Comparison of ENCODE assay signal across 8 cellular contexts in the genomic region with DNA sequence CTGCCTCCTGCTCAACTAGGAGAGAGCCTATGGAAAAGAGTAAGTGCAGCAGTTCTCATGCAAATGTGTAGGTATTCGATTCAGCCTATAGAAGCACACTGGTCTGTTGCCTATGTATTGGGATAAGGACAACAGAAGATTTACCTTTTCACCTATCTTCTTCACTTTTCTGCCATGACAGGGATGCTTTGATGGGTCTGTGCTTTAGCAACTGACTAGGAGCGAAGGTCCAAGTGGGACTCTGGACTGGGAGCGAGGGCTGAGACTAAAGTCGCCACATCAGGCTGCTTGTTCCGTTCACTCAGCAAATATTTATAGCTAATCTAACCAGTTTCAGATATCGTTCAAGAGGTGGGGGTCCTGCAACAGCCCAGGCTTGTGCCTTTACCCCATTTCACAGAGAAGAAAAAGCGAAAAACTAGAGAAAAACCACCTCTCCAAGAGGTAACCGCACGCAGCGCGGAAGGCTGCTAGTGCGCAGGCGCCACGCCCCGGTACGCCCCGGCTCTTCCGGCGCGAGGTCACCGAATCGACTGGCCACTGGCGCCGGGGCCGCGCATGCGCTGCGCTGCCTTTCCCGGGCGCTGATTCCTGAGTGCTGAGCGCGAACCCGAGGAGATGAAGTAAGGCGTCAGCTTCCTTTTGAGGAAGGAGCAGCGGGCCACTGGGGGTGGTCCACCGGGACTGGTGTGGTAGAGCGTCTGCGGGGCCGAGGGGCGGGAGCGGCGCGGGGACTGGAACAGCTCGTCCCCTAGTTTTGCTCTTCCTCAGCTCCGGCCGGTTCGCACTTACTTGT. TPM values are rescaled to one million over a fixed set of nuclear protein-coding genes. Genes with fewer than 3 reads are reported as not detected.
DNase-seq lines count a peak whose midpoint lies in the region; ATAC-seq, FAIRE-seq and TF ChIP-seq lines count a peak whose summit lies in the region.

A gene with protein sequence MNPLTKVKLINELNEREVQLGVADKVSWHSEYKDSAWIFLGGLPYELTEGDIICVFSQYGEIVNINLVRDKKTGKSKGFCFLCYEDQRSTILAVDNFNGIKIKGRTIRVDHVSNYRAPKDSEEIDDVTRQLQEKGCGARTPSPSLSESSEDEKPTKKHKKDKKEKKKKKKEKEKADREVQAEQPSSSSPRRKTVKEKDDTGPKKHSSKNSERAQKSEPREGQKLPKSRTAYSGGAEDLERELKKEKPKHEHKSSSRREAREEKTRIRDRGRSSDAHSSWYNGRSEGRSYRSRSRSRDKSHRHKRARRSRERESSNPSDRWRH (plus strand): TSS at position 573 of the 796 bp plus-strand sequence. CDS start 46 bp downstream, at position 619.

- DNase-seq in C1 segment of cervical spinal cord (lab: John Stamatoyannopoulos, UW) (peak in 13 of 14 donors; percentile 1 to 83 (median 51)), GM19240 (ENCODE audit: insufficient read length, low spot score) (peak; percentile 75), NCI-H526 (lab: John Stamatoyannopoulos, UW) (peak; percentile 25 to 84), HepG2 (ENCODE audit: low spot score) (peak; percentile 57)
- peak; percentile 37 to 53 for DNase-seq in activated CD4-positive, alpha-beta T cell treated with anti-CD3 and anti-CD28 coated beads, Interleukin-2, amount 50 U/mL, for 4 hours
- DNase-seq in stimulated activated CD4-positive, alpha-beta T cell treated with anti-CD3 and anti-CD28 coated beads, Interleukin-4, amount 100 ng/mL, for 24 hours = peak; percentile 68

- no peaks in the 10 kb centered on the region; a peak in 1 of 5 replicates for H3K36me3 ChIP-seq in HepG2 (replicated peaks in 1 of 2; ENCODE audit: control insufficient read depth in 1 of 2, insufficient read depth in 2 of 2, low read length in 2 of 2)

- H3K9me3 Mint-ChIP-seq in dendritic cell treated with granulocyte-macrophage colony-stimulating factor and Interleukin-4, amounts not matched to agents 40 ng/mL and 50 ng/mL, for 4 days = no peaks in the 10 kb centered on the region

- H3K79me2 ChIP-seq in HepG2 (ENCODE audit: insufficient read depth, low read length) = peaks cover 10% of the 10 kb centered on the region

- peak; percentile 65 for FAIRE-seq in HepG2 (lab: Jason Lieb, UNC)

- H2AFZ ChIP-seq in HepG2 (ENCODE audit: low read length) = peak within 1 kb of the TSS; percentile 62

- TF ChIP-seq CTCF in HepG2 (CRISPR knock-in tag; IDR thresholded peaks at IDR 0.05) = no peak

- H3K27ac Mint-ChIP-seq in dendritic cell treated with granulocyte-macrophage colony-stimulating factor and Interleukin-4, amounts not matched to agents 40 ng/mL and 50 ng/mL, for 4 days = peak within 1 kb of the TSS; percentile 92

- intact Hi-C loops in dendritic cell treated with granulocyte-macrophage colony-stimulating factor and Interleukin-4, amounts not matched to agents 40 ng/mL and 50 ng/mL, for 4 days (cut with micrococcal nuclease) = loop anchor here (5.0 kb wide), 1 partner anchor 501 kb away; the partner anchor contains the start of gene ENOX2
- intact Hi-C loops in HepG2 (cut with micrococcal nuclease; ENCODE audit: unreplicated experiment) = no loop called here

- peaks cover 10% of the 10 kb centered on the region for H3K4me1 Mint-ChIP-seq in dendritic cell treated with granulocyte-macrophage colony-stimulating factor and Interleukin-4, amounts not matched to agents 40 ng/mL and 50 ng/mL, for 4 days (ENCODE audit: low read depth)

- no peaks in the 10 kb centered on the region for H4K20me1 ChIP-seq in HepG2 (ENCODE audit: insufficient read depth, low read length)

- H3K27ac ChIP-seq in HepG2 (ENCODE audit: extremely low read length, insufficient read depth, low read length) = peak within 1 kb of the TSS; percentile 87

- TF ChIP-seq RAD21 in HepG2 (CRISPR knock-in tag; IDR thresholded peaks at IDR 0.05) = no peak

- peak within 1 kb of the TSS; percentile 67 to 83 (median 83) for H3K4me3 ChIP-seq in HepG2 (replicated peaks in 1 of 3; ENCODE audit: insufficient read depth in 1 of 3, low read depth in 2 of 3, low read length in 3 of 3)

- no peaks in the 10 kb centered on the region; a peak in 1 of 5 replicates for H3K27me3 ChIP-seq in HepG2 (ENCODE audit: control insufficient read depth in 1 of 2, insufficient read depth in 2 of 2, low read length in 2 of 2)

- ATAC-seq in HG03457 (IDR thresholded peaks at IDR 0.05; ENCODE audit: unreplicated experiment) (peak; percentile 81), HepG2 (peak; percentile 95)

- H3K9ac ChIP-seq in HepG2 (ENCODE audit: insufficient read depth, low read depth, low read length) = peak within 1 kb of the TSS; percentile 78

- H3K4me3 Mint-ChIP-seq in dendritic cell treated with granulocyte-macrophage colony-stimulating factor and Interleukin-4, amounts not matched to agents 40 ng/mL and 50 ng/mL, for 4 days = peak within 1 kb of the TSS; percentile 98

- H3K27me3 Mint-ChIP-seq in dendritic cell treated with granulocyte-macrophage colony-stimulating factor and Interleukin-4, amounts not matched to agents 40 ng/mL and 50 ng/mL, for 4 days = peaks cover 18% of the 10 kb centered on the region

- H3K36me3 Mint-ChIP-seq in dendritic cell treated with granulocyte-macrophage colony-stimulating factor and Interleukin-4, amounts not matched to agents 40 ng/mL and 50 ng/mL, for 4 days (ENCODE audit: low read depth) = peaks cover 35% of the 10 kb centered on the region

- H3K4me2 ChIP-seq in HepG2 (ENCODE audit: low read depth, low read length) = peak within 1 kb of the TSS; percentile 83

- H3K9me3 ChIP-seq in HepG2 (ENCODE audit: low read length) = no peaks in the 10 kb centered on the region

- peaks cover 18% of the 10 kb centered on the region for H3K4me1 ChIP-seq in HepG2 (ENCODE audit: insufficient read depth, low read length)

- 0% methylated on average over 2 of the region's 47 CpGs for WGBS in HepG2 (ENCODE audit: low lambda C conversion rate)

- in situ Hi-C loops in HepG2 (cut with HindIII; ENCODE audit: extremely low pct_ligation_motif_present, low pct_unique_long_range_greater_than_20kb) = no loop called here

- TF ChIP-seq POLR2A in HepG2 (IDR thresholded peaks at IDR 0.05; ENCODE audit: insufficient read depth in 1 of 2, low read depth in 2 of 2, low read length in 2 of 2) = peak; percentile 72 to 75

- BruUV-seq in HepG2 (replicated peaks; lab: Mats Ljungman, UMichigan) = TSS peak; percentile 74

- TF ChIP-seq EP300 in HepG2 (IDR thresholded peaks at IDR 0.05; ENCODE audit: low read depth in 2 of 2, low read length in 2 of 2) (no peak), HepG2 (CRISPR knock-in tag; IDR thresholded peaks at IDR 0.05; ENCODE audit: borderline replicate concordance) (no peak)

- POLR2A ChIA-PET in HepG2 (lab: Yijun Ruan, JAX) = interaction anchor here (0.6 to 1.0 kb wide), 3 partner anchors 11 to 16 kb away, joined by 3 read pairs; no protein-coding TSS in a partner anchor

- CTCF ChIA-PET in HepG2 (lab: Yijun Ruan, JAX; ENCODE audit: low intra/inter-chr PET ratio, low total read pairs) = no interaction called here

TF ChIP-seq in HepG2, 621 proteins besides CTCF, POLR2A, EP300 and RAD21 (continues in another document):
- TF ChIP-seq RFX3 (CRISPR knock-in tag; IDR thresholded peaks at IDR 0.05) (no peak), THAP11 (CRISPR knock-in tag; IDR thresholded peaks at IDR 0.05) (peak; percentile 64; the same call in 1 of the 2 replicates), RXRA (CRISPR knock-in tag; IDR thresholded peaks at IDR 0.05) (0 out of 2 replicates have a peak, but pooled peaks have one; percentile 25)
- TF ChIP-seq, protein P1, sequence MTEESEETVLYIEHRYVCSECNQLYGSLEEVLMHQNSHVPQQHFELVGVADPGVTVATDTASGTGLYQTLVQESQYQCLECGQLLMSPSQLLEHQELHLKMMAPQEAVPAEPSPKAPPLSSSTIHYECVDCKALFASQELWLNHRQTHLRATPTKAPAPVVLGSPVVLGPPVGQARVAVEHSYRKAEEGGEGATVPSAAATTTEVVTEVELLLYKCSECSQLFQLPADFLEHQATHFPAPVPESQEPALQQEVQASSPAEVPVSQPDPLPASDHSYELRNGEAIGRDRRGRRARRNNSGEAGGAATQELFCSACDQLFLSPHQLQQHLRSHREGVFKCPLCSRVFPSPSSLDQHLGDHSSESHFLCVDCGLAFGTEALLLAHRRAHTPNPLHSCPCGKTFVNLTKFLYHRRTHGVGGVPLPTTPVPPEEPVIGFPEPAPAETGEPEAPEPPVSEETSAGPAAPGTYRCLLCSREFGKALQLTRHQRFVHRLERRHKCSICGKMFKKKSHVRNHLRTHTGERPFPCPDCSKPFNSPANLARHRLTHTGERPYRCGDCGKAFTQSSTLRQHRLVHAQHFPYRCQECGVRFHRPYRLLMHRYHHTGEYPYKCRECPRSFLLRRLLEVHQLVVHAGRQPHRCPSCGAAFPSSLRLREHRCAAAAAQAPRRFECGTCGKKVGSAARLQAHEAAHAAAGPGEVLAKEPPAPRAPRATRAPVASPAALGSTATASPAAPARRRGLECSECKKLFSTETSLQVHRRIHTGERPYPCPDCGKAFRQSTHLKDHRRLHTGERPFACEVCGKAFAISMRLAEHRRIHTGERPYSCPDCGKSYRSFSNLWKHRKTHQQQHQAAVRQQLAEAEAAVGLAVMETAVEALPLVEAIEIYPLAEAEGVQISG (CRISPR knock-in tag; IDR thresholded peaks at IDR 0.05) = peak; percentile 37; the same call in 1 of the 2 replicates

RNA-seq across cellular contexts. Expression of the gene that starts here (rescaled TPM):
- 24.4 and 29.2 TPM in 2 replicates for total RNA-seq in HepG2 (2016; rRNA removed; fragmentation: Illumina TruSeq; extraction: Trizol)
- total RNA-seq in HepG2 (2016; cell fraction: cytosol; rRNA removed; fragmentation: Illumina TruSeq; extraction: Trizol; ENCODE audit: low read depth) = 8.9 and 11.0 TPM in 2 replicates
- 25.1 and 29.9 TPM in 2 replicates for total RNA-seq in HepG2 (2016; cell fraction: insoluble cytoplasmic fraction; rRNA removed; fragmentation: Illumina TruSeq; extraction: Trizol)
- 18.7 and 21.2 TPM in 2 replicates for total RNA-seq in HepG2 (2016; cell fraction: membrane; rRNA removed; fragmentation: Illumina TruSeq; extraction: Trizol)
- total RNA-seq in HepG2 (2016; cell fraction: nucleus; rRNA removed; fragmentation: Illumina TruSeq; extraction: Trizol) = 12.9 and 13.3 TPM in 2 replicates
- polyA plus RNA-seq in HepG2 (2011; rRNA removed) = 10.6 and 13.9 TPM in 2 replicates
- polyA plus RNA-seq in HepG2 (2011; cell fraction: cytosol; rRNA removed) = 7.2 and 10.2 TPM in 2 replicates
- polyA plus RNA-seq in HepG2 (2011; cell fraction: nucleus; rRNA removed) = 3.9 and 8.1 TPM in 2 replicates
- 15.9 and 16.5 TPM in 2 replicates for polyA plus RNA-seq in HepG2 (2012)
- 7.8 and 8.6 TPM in 2 replicates for polyA plus RNA-seq in HepG2 (2016; cell fraction: cytosol; fragmentation: Illumina TruSeq; extraction: Trizol; ENCODE audit: low read depth)
- polyA plus RNA-seq in HepG2 (2016; cell fraction: insoluble cytoplasmic fraction; fragmentation: Illumina TruSeq; extraction: Trizol; ENCODE audit: low read depth) = 23.3 and 24.2 TPM in 2 replicates
- 13.8 and 15.0 TPM in 2 replicates for polyA plus RNA-seq in HepG2 (2016; cell fraction: membrane; fragmentation: Illumina TruSeq; extraction: Trizol; ENCODE audit: low read depth)
- 19.1 and 21.0 TPM in 2 replicates for polyA plus RNA-seq in HepG2 (2016; cell fraction: nucleus; fragmentation: Illumina TruSeq; extraction: Trizol; ENCODE audit: insufficient read depth, low read depth)
- 3.4 and 7.1 TPM in 2 replicates for polyA minus RNA-seq in HepG2 (2011; rRNA and poly(A)+ RNA removed; ENCODE audit: low replicate concordance)
- polyA minus RNA-seq in HepG2 (2011; cell fraction: cytosol; rRNA and poly(A)+ RNA removed) = 4.0 and 4.5 TPM in 2 replicates
- polyA minus RNA-seq in HepG2 (2011; cell fraction: nucleus; rRNA and poly(A)+ RNA removed) = 9.0 and 9.9 TPM in 2 replicates

Comparison
In these comparisons a context has a peak if more than half of its experiments do, and no peak if none do; other contexts are left out.
1. Peak in every context shown above with its lines: DNase-seq, ATAC-seq, H3K4me3 ChIP-seq and H3K27ac ChIP-seq.